Comparison of ENCODE assay signal across 9 cellular contexts in the genomic region with DNA sequence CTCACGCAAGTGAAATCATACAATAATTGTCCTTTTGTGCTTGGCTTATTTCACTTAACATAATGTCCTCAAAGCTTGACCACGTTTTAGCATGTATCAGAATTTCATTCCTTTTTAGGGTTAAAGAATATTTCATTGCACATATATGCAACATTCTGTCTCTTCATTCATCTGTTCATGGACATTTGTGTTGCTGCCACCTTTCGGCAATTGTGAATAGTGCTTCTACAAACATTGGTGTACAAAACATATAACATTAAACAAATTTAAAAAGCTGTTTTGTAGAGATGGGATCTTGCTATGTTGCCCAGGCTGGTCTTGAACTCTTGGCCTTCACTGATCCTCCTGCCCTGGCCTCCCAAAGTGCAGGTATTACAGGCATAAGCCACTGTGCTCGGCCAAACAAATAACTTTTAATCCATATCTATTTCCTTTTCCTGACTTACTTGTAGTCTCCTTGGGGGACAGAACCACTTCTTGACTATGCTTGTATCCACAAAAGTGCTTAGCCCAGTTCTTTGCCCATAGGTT.
A peak's percentile ranks its signal among the peaks of the same experiment; 100 is the strongest.
DNase-seq lines count a peak whose midpoint lies in the region; ATAC-seq and TF ChIP-seq lines count a peak whose summit lies in the region.
"Had no signal": no experiment of that assay in that cellular context is flagged by ENCODE, and none has a peak within 500 bp of the region (broad histone marks: within the 10 kb centered on the region; RNA-seq: fewer than 3 reads in every experiment).

No MANE protein-coding gene starts in this region.

- 69 to 81% (median 79%) methylated on average over 4 of the region's 4 CpGs for WGBS in spleen, 5 donors

- H3K9me3 ChIP-seq in Panc1 (ENCODE audit: control insufficient read depth, insufficient read depth, low read depth, low read length) (no peaks in the 10 kb centered on the region), spleen (no peaks in the 10 kb centered on the region)

- in situ Hi-C loops in Panc1 (cut with HindIII; ENCODE audit: low pct_unique_long_range_greater_than_20kb, low sequenced_read_pairs) = no loop called here

- no peak overlapping the region for H3K4me3 ChIP-seq in Panc1 (ENCODE audit: low read depth in 2 of 2, low read length in 2 of 2)
- no peak overlapping the region for H3K4me3 ChIP-seq in spleen

- DNase-seq in COLO668 (lab: John Stamatoyannopoulos, UW; ENCODE audit: unreplicated experiment) (peak; percentile 29), GM20000 (ENCODE audit: low spot score) (no peak), Panc1 (ENCODE audit: low read depth, low spot score) (no peak), foreskin keratinocyte (no peak), spleen (no peak)
- no peak for DNase-seq in activated CD8-positive, alpha-beta memory T cell treated with anti-CD3 and anti-CD28 coated beads, Interleukin-2, amount 50 U/mL, for 4 hours
- DNase-seq: activated naive CD8-positive, alpha-beta T cell treated with anti-CD3 and anti-CD28 coated beads, Interleukin-2, amount 10 ng/mL, durations not matched to agents 7 days and 5 days had no signal

- no peaks in the 10 kb centered on the region for H3K27me3 ChIP-seq in Panc1 (ENCODE audit: control insufficient read depth, insufficient read depth, low read length)
- no peaks in the 10 kb centered on the region for H3K27me3 ChIP-seq in foreskin keratinocyte
- H3K27me3 ChIP-seq in spleen (replicated peaks in 1 of 7) = no peaks in the 10 kb centered on the region

- no peaks in the 10 kb centered on the region for H3K4me1 ChIP-seq in Panc1 (ENCODE audit: control insufficient read depth, insufficient read depth, low read length)
- no peaks in the 10 kb centered on the region for H3K4me1 ChIP-seq in foreskin keratinocyte
- H3K4me1 ChIP-seq in spleen = no peaks in the 10 kb centered on the region

- POLR2A ChIA-PET in Panc1 (lab: Charles Lee) = no interaction called here

- no TSS peak for BruUV-seq in Panc1 (replicated peaks; lab: Mats Ljungman, UMichigan)

- CTCF ChIA-PET in Panc1 (lab: Charles Lee) = no interaction called here

- TF ChIP-seq CTCF in GM20000 (IDR thresholded peaks at IDR 0.05; ENCODE audit: extremely low read depth, missing control alignments) (peak; percentile 28), Panc1 (IDR thresholded peaks at IDR 0.05) (peak; percentile 78), foreskin keratinocyte (conservative IDR thresholded peaks at IDR 0.05) (peak; percentile 52), spleen (IDR thresholded peaks at IDR 0.05 in 8 of 11, conservative IDR thresholded peaks at IDR 0.05 in 3 of 11) (no peak)

- intact Hi-C loops in Panc1 (cut with micrococcal nuclease; ENCODE audit: unreplicated experiment) (loop anchor here (5.0 kb wide), 1 partner anchor 99 kb away; no protein-coding TSS in a partner anchor), spleen (cut with DNase I; ENCODE audit: low total_unique reads) (no loop called here)

- no peak overlapping the region for H3K27ac ChIP-seq in Panc1 (ENCODE audit: low read length)
- H3K27ac ChIP-seq in foreskin keratinocyte = no peak overlapping the region
- H3K27ac ChIP-seq in spleen = no peak overlapping the region

- no peaks in the 10 kb centered on the region for H3K36me3 ChIP-seq in Panc1 (ENCODE audit: control insufficient read depth, insufficient read depth, low read length)
- H3K36me3 ChIP-seq in spleen = no peaks in the 10 kb centered on the region

- ATAC-seq in Panc1 (0 out of 2 replicates have a peak, but pooled peaks have one; percentile 66), foreskin keratinocyte (no peak), GM18868 (IDR thresholded peaks at IDR 0.05; ENCODE audit: unreplicated experiment) (no peak), GM19455 (IDR thresholded peaks at IDR 0.05; ENCODE audit: unreplicated experiment) (no peak)

- TF ChIP-seq POLR2A in spleen (IDR thresholded peaks at IDR 0.05) = no peak

Comparison
In these comparisons a context has a peak if more than half of its experiments do, and no peak if none do; other contexts are left out.
1. CTCF ChIP-seq: peak in GM20000 (single experiment), Panc1 (single experiment) and foreskin keratinocyte (single experiment); none in spleen (0 of 11).